In the genomic region with DNA sequence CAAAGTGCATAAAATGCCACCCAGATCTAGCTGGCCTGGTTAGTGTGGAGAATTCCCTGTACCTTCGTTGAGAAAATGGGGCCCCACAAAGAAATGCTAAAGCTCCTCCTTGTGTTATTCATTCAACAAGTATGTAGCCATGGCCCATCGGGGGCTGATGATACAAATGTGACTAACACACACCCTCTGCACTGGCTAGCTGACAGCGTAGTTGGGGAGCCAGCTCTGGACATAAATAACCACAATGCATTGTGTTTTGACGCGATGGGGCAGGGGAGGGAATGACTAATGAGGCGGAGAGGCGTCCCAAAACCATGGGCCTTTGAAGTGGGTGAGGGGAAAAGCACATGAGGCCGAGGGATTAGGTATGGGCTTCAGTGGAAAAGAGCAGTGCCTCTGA, we compare ENCODE assay signal across 12 cellular contexts. TPM values are rescaled to one million over a fixed set of nuclear protein-coding genes. Genes with fewer than 3 reads are reported as not detected.
A peak's percentile ranks its signal among the peaks of the same experiment; 100 is the strongest.
DNase-seq lines count a peak whose midpoint lies in the region; ATAC-seq and FAIRE-seq lines count a peak whose summit lies in the region.
"Had no signal": no experiment of that assay in that cellular context is flagged by ENCODE, and none has a peak within 500 bp of the region (broad histone marks: within the 10 kb centered on the region; RNA-seq: fewer than 3 reads in every experiment).

No MANE protein-coding gene starts in this region.

- DNase-seq in ELF-1 (ENCODE audit: low read depth, low spot score), result peak; percentile 6
- DNase-seq in RCC 7860 (ENCODE audit: low spot score), result peak; percentile 90
- DNase-seq in dedifferentiated amniotic fluid mesenchymal stem cell (ENCODE audit: extremely low spot score), result peak; percentile 67
- DNase-seq in mesenchymal stem cell, result peak; percentile 90
- DNase-seq in GF-D8 (lab: John Stamatoyannopoulos, UW), result no peak
- DNase-seq in activated naive CD4-positive, alpha-beta T cell treated with Interleukin-2 at 50 U/mL for 16 hours, result no peak
- DNase-seq: NCI-H1930, trophoblast cell had no signal

- no peak overlapping the region for H3K23ac ChIP-seq in mesenchymal stem cell (ENCODE audit: low read length in 2 of 2)

- H2BK5ac ChIP-seq in mesenchymal stem cell (ENCODE audit: low read depth, low read length, poor library complexity, severe bottlenecking), result no peak overlapping the region

- no peak overlapping the region for H3K4me2 ChIP-seq in mesenchymal stem cell (ENCODE audit: low read length, poor library complexity, severe bottlenecking)

- WGBS in mesenchymal stem cell, result 0% methylated on average over 8 of the region's 8 CpGs

- no peak overlapping the region for H3K4me3 ChIP-seq in mesenchymal stem cell (ENCODE audit: insufficient read depth in 1 of 2, low read depth in 1 of 2, low read length in 2 of 2)
- H3K4me3 ChIP-seq: ascending aorta, prostate gland had no signal

- peaks cover 17% of the 10 kb centered on the region for H3K4me1 ChIP-seq in mesenchymal stem cell (ENCODE audit: control insufficient read depth, insufficient read depth, low read depth, low read length)
- H3K4me1 ChIP-seq: ascending aorta, prostate gland had no signal

- H3K9me3 ChIP-seq in mesenchymal stem cell (ENCODE audit: control insufficient read depth, low read length), result no peaks in the 10 kb centered on the region
- H3K9me3 ChIP-seq: ascending aorta, prostate gland had no signal

- no peaks in the 10 kb centered on the region for H3K36me3 ChIP-seq in mesenchymal stem cell (ENCODE audit: control insufficient read depth in 1 of 2, insufficient read depth in 2 of 2, low read depth in 1 of 2, low read length in 2 of 2)
- H3K36me3 ChIP-seq: ascending aorta, prostate gland had no signal

- no peak overlapping the region for H2AFZ ChIP-seq in mesenchymal stem cell (ENCODE audit: low read depth, low read length)

- H2BK120ac ChIP-seq in mesenchymal stem cell (ENCODE audit: low read depth, low read length), result no peak overlapping the region

- H4K8ac ChIP-seq in mesenchymal stem cell (ENCODE audit: low read length), result peak overlapping the region; percentile 35

- H3K27me3 ChIP-seq in mesenchymal stem cell (ENCODE audit: control insufficient read depth in 1 of 2, insufficient read depth in 1 of 2, low read length in 2 of 2), result no peaks in the 10 kb centered on the region
- H3K27me3 ChIP-seq: ascending aorta had no signal

- ATAC-seq in HG03457 (IDR thresholded peaks at IDR 0.05; ENCODE audit: unreplicated experiment), result no peak
- ATAC-seq in GM21381 (IDR thresholded peaks at IDR 0.05; ENCODE audit: unreplicated experiment), result no peak

- H2BK15ac ChIP-seq in mesenchymal stem cell (ENCODE audit: low read depth, poor library complexity, severe bottlenecking), result no peak overlapping the region

- no peaks in the 10 kb centered on the region for H3K79me1 ChIP-seq in mesenchymal stem cell (replicated peaks; ENCODE audit: low read length, poor library complexity, severe bottlenecking)

- peak overlapping the region; percentile 3 for H3K27ac ChIP-seq in mesenchymal stem cell (ENCODE audit: low read length, poor library complexity, severe bottlenecking)
- H3K27ac ChIP-seq: ascending aorta, prostate gland had no signal

- H3K18ac ChIP-seq in mesenchymal stem cell (ENCODE audit: low read depth in 1 of 2, low read length in 2 of 2), result peak overlapping the region in 1 of 2 experiments; percentile 37

- H2AK5ac ChIP-seq in mesenchymal stem cell (ENCODE audit: low read length, severe bottlenecking), result no peak overlapping the region

- FAIRE-seq in RCC 7860 (lab: Jason Lieb, UNC), result peak; percentile 94

- no peak overlapping the region for H3K9ac ChIP-seq in mesenchymal stem cell (ENCODE audit: low read length)

- peak overlapping the region in 1 of 2 experiments; percentile 28 for H2BK12ac ChIP-seq in mesenchymal stem cell (ENCODE audit: low read length in 2 of 2)

- no peak overlapping the region for H3K4ac ChIP-seq in mesenchymal stem cell (ENCODE audit: low read depth in 1 of 2, low read length in 2 of 2)

- no peak overlapping the region for H4K91ac ChIP-seq in mesenchymal stem cell (ENCODE audit: low read length)

- no peak overlapping the region for H3K14ac ChIP-seq in mesenchymal stem cell (ENCODE audit: low read length in 2 of 2)

RNA-seq across cellular contexts. Expression of a gene that starts 28.2 kb away (rescaled TPM):
- 18.9 TPM for polyA plus RNA-seq in mesenchymal stem cell (2013, experiment 1 of 2)
- 18.4 TPM for polyA plus RNA-seq in mesenchymal stem cell (2013, experiment 2 of 2)

Comparison
In these comparisons a context has a peak if more than half of its experiments do, and no peak if none do; other contexts are left out.
1. DNase-seq: peak in ELF-1 (single experiment), RCC 7860 (single experiment), dedifferentiated amniotic fluid mesenchymal stem cell (single experiment) and mesenchymal stem cell (single experiment); none in GF-D8 (single experiment) and activated naive CD4-positive, alpha-beta T cell treated with Interleukin-2 at 50 U/mL for 16 hours (single experiment).